30 cellular contexts compared by ENCODE assay signal in the genomic region with DNA sequence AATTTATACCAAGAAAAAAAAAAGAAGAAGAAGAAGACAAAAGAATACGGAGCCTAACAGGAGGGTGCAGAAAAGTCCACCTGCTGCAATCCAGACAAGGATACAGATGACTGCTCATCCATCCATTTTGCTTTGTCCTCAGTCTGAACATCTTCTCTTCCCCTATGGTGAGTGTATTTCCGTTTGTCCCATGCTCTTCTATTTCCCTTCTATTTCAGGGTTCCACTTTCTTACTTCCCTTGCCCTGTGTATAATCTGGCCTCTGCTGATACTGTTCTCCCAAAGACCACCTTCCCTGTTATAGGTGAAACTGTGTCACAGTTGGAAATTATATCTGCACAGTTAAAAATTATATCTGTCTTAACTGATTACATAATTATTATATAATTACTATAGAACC.
"Had no signal": no experiment of that assay in that cellular context is flagged by ENCODE, and none has a peak within 500 bp of the region (broad histone marks: within the 10 kb centered on the region; RNA-seq: fewer than 3 reads in every experiment).

No MANE protein-coding gene starts in this region.

- H3K4me3 ChIP-seq: ascending aorta, breast epithelium, cardiac muscle cell, colonic mucosa had no signal

- H3K27ac ChIP-seq: ascending aorta, breast epithelium, cardiac muscle cell, colonic mucosa, epithelial cell of prostate, VCaP had no signal

- H3K9me3 ChIP-seq: ascending aorta, breast epithelium, colonic mucosa had no signal

- ATAC-seq: activated naive CD4-positive, alpha-beta T cell treated with anti-CD3 and anti-CD28 coated beads, Interleukin-2, amount 50 U/mL, for 72 hours; activated T-cell treated with anti-CD3 and anti-CD28 coated beads, Interleukin-2, amount 50 U/mL, for 72 hours; WTC11 had no signal

- H3K36me3 ChIP-seq: ascending aorta, breast epithelium, cardiac muscle cell, colonic mucosa had no signal

- FAIRE-seq: endometrium, endothelial cell of umbilical vein, TTC549 had no signal

- H3K27me3 ChIP-seq: ascending aorta, colonic mucosa had no signal

- H3K4me1 ChIP-seq: ascending aorta, breast epithelium, colonic mucosa had no signal

- DNase-seq: activated CD4-positive, alpha-beta memory T cell treated with anti-CD3 and anti-CD28 coated beads, Interleukin-2, amount 10 ng/mL, durations not matched to agents 7 days and 5 days; activated CD4-positive, alpha-beta T cell treated with anti-CD3 and anti-CD28 coated beads for 1 hour; activated CD4-positive, alpha-beta T cell treated with anti-CD3 and anti-CD28 coated beads for 4 hours; activated CD4-positive, alpha-beta T cell treated with anti-CD3 and anti-CD28 coated beads, Interleukin-2, amount 10 ng/mL, durations not matched to agents 7 days and 5 days; activated CD4-positive, alpha-beta T cell treated with anti-CD3 and anti-CD28 coated beads, Interleukin-2, amount 50 U/mL, for 4 hours; activated CD8-positive, alpha-beta memory T cell treated with anti-CD3 and anti-CD28 coated beads, Interleukin-2, amount 50 U/mL, for 48 hours; activated gamma-delta T cell; activated naive CD4-positive, alpha-beta T cell; activated naive CD4-positive, alpha-beta T cell treated with anti-CD3 and anti-CD28 coated beads, Interleukin-2, amount 10 ng/mL, durations not matched to agents 7 days and 5 days; activated naive CD8-positive, alpha-beta T cell treated with anti-CD3 and anti-CD28 coated beads, Interleukin-2, amount 10 ng/mL, durations not matched to agents 7 days and 5 days; activated T-cell treated with anti-CD3 and anti-CD28 coated beads for 4 hours; activated T-cell treated with anti-CD3 and anti-CD28 coated beads, Interleukin-2, amount 50 U/mL, for 24 hours; activated T-cell treated with anti-CD3 and anti-CD28 coated beads, Interleukin-2, amount 50 U/mL, for 72 hours; central memory CD4-positive, alpha-beta T cell; cerebellar nuclear complex; colonic mucosa; effector CD8-positive, alpha-beta T cell; foreskin fibroblast; head of caudate nucleus; T-helper 2 cell had no signal
